15 cellular contexts compared by ENCODE assay signal in genomic region chr14:76376878-76377523, GRCh38. TPM values are rescaled to one million over a fixed set of nuclear protein-coding genes. Genes with fewer than 3 reads are reported as not detected.
DNase-seq lines count a peak whose midpoint lies in the region; ATAC-seq and TF ChIP-seq lines count a peak whose summit lies in the region.
"Had no signal": no experiment of that assay in that cellular context is flagged by ENCODE, and none has a peak within 500 bp of the region (broad histone marks: within the 10 kb centered on the region; RNA-seq: fewer than 3 reads in every experiment).

No MANE protein-coding gene starts in this region.

- peaks cover 95% of the 10 kb centered on the region for H3K27me3 Mint-ChIP-seq in endodermal cell (ENCODE audit: insufficient read depth)

- H3K27ac Mint-ChIP-seq in endodermal cell: no peak overlapping the region
- H3K27ac Mint-ChIP-seq: activated CD8-positive, alpha-beta memory T cell treated with anti-CD3 and anti-CD28 coated beads, Interleukin-2, amount 10 ng/mL, durations not matched to agents 7 days and 5 days had no signal

- peaks cover 95% of the 10 kb centered on the region for H3K27me3 ChIP-seq in HUES48 (ENCODE audit: control insufficient read depth, insufficient read depth, low read length)
- peaks cover 94% of the 10 kb centered on the region for H3K27me3 ChIP-seq in endodermal cell (ENCODE audit: control insufficient read depth, insufficient read depth, low read length, poor library complexity, severe bottlenecking)
- peaks cover 68% of the 10 kb centered on the region for H3K27me3 ChIP-seq in neural cell (ENCODE audit: insufficient read depth, low read depth, low read length)

- no peaks in the 10 kb centered on the region for H3K9me3 Mint-ChIP-seq in endodermal cell

- H2AFZ ChIP-seq in neural cell (ENCODE audit: low read depth, low read length): no peak overlapping the region

- no peaks in the 10 kb centered on the region for H3K9me2 ChIP-seq in neural cell (ENCODE audit: insufficient read depth, low read length)

- H3K36me3 ChIP-seq in HUES48 (ENCODE audit: control insufficient read depth, insufficient read depth, low read length): no peaks in the 10 kb centered on the region
- H3K36me3 ChIP-seq in endodermal cell (ENCODE audit: control insufficient read depth, insufficient read depth, low read length): no peaks in the 10 kb centered on the region
- no peaks in the 10 kb centered on the region for H3K36me3 ChIP-seq in neural cell (ENCODE audit: insufficient read depth, low read length)

- peaks cover 11% of the 10 kb centered on the region for H3K4me1 Mint-ChIP-seq in endodermal cell

- H3K79me2 ChIP-seq in neural cell (replicated peaks; ENCODE audit: insufficient read depth, low read length): no peaks in the 10 kb centered on the region

- H3K9me3 ChIP-seq in HUES48 (ENCODE audit: control insufficient read depth, insufficient read depth, low read length): no peaks in the 10 kb centered on the region
- no peaks in the 10 kb centered on the region for H3K9me3 ChIP-seq in endodermal cell (ENCODE audit: control insufficient read depth, low read length)
- no peaks in the 10 kb centered on the region for H3K9me3 ChIP-seq in neural cell (ENCODE audit: low read length)

- TF ChIP-seq EP300 in neural cell (conservative IDR thresholded peaks at IDR 0.05; ENCODE audit: poor library complexity, severe bottlenecking): no peak

- no peaks in the 10 kb centered on the region for H3F3A ChIP-seq in neural cell (ENCODE audit: insufficient read depth, low read length, poor library complexity, severe bottlenecking)

- H3K9ac ChIP-seq in HUES48 (ENCODE audit: low read depth, low read length) (no peak overlapping the region), endodermal cell (ENCODE audit: extremely low read depth, low read length, poor library complexity, severe bottlenecking) (no peak overlapping the region), neural cell (ENCODE audit: low read length) (no peak overlapping the region)

- 1% methylated on average over 17 to 73 of the region's 73 CpGs for WGBS in endodermal cell (ENCODE audit: insufficient coverage in 1 of 2, insufficient read length in 1 of 2), 2 experiments

- no peaks in the 10 kb centered on the region for H3K36me3 Mint-ChIP-seq in endodermal cell (ENCODE audit: low read depth)
- H3K36me3 Mint-ChIP-seq: activated CD8-positive, alpha-beta memory T cell treated with anti-CD3 and anti-CD28 coated beads, Interleukin-2, amount 10 ng/mL, durations not matched to agents 7 days and 5 days; naive B cell had no signal

- H3K4me3 Mint-ChIP-seq in endodermal cell: peak overlapping the region; percentile 62
- H3K4me3 Mint-ChIP-seq: activated CD8-positive, alpha-beta memory T cell treated with anti-CD3 and anti-CD28 coated beads, Interleukin-2, amount 10 ng/mL, durations not matched to agents 7 days and 5 days had no signal

- peaks cover 6% of the 10 kb centered on the region; the same call in 1 of the 2 replicates for H3K4me1 ChIP-seq in HUES48 (ENCODE audit: control insufficient read depth, insufficient read depth, low read length)
- peaks cover 4% of the 10 kb centered on the region for H3K4me1 ChIP-seq in endodermal cell (ENCODE audit: control insufficient read depth, insufficient read depth, low read length)

- TF ChIP-seq CTCF in endodermal cell (conservative IDR thresholded peaks at IDR 0.05) (no peak), neural cell (IDR thresholded peaks at IDR 0.05; ENCODE audit: poor library complexity, severe bottlenecking) (no peak)

- ATAC-seq in HG03039 (IDR thresholded peaks at IDR 0.05; ENCODE audit: unreplicated experiment): no peak
- ATAC-seq: activated CD8-positive, alpha-beta memory T cell treated with anti-CD3 and anti-CD28 coated beads, Interleukin-2, amount 10 ng/mL, durations not matched to agents 7 days and 5 days had no signal

- peak overlapping the region; percentile 14 for H3K4me2 ChIP-seq in neural cell (ENCODE audit: low read length)

- peak overlapping the region; percentile 73 for H3K4me3 ChIP-seq in HUES48 (ENCODE audit: low read depth, low read length)
- H3K4me3 ChIP-seq in endodermal cell (ENCODE audit: low read length): peak overlapping the region; percentile 83
- H3K4me3 ChIP-seq in neural cell (ENCODE audit: low read length): peak overlapping the region; percentile 66

- no peak overlapping the region for H3K27ac ChIP-seq in HUES48 (ENCODE audit: low read depth, low read length)
- no peak overlapping the region for H3K27ac ChIP-seq in endodermal cell (ENCODE audit: low read depth, low read length)
- no peak overlapping the region for H3K27ac ChIP-seq in neural cell (ENCODE audit: low read length)

- TF ChIP-seq RAD21 in neural cell (conservative IDR thresholded peaks at IDR 0.05): no peak

- peak; percentile 66 for DNase-seq in COLO668 (lab: John Stamatoyannopoulos, UW; ENCODE audit: unreplicated experiment)
- DNase-seq in endodermal cell: no peak
- no peak for DNase-seq in GM03348 (ENCODE audit: low spot score)
- no peak for DNase-seq in germinal center (ENCODE audit: low spot score)
- DNase-seq in NCI-H2107 (lab: John Stamatoyannopoulos, UW): no peak
- DNase-seq: activated CD8-positive, alpha-beta memory T cell treated with anti-CD3 and anti-CD28 coated beads, Interleukin-2, amount 10 ng/mL, durations not matched to agents 7 days and 5 days; GOT3; IMR-90; naive B cell; NCI-H2029 treated with DMSO at 0.1 percent for 48 hours; stimulated activated CD4-positive, alpha-beta T cell treated with anti-CD3 and anti-CD28 coated beads, Interleukin-15, amount 100 ng/mL, for 24 hours; T-helper 9 cell had no signal

- H4K20me1 ChIP-seq in neural cell (ENCODE audit: insufficient read depth): no peaks in the 10 kb centered on the region

TF ChIP-seq in neural cell, 6 proteins besides CTCF, POLR2A, EP300 and RAD21:
- no peak for TF ChIP-seq REST (IDR thresholded peaks at IDR 0.05; ENCODE audit: borderline replicate concordance)
- TF ChIP-seq TAF1 (IDR thresholded peaks at IDR 0.05; ENCODE audit: low read depth): no peak
- no peak for TF ChIP-seq POLR2AphosphoS5 (IDR thresholded peaks at IDR 0.05)
- TF ChIP-seq SMC3 (conservative IDR thresholded peaks at IDR 0.05; ENCODE audit: poor library complexity): no peak
- no peak for TF ChIP-seq MXI1 (conservative IDR thresholded peaks at IDR 0.05; ENCODE audit: poor library complexity, severe bottlenecking)
- peak; percentile 69 for TF ChIP-seq EZH2 (IDR thresholded peaks at IDR 0.05; ENCODE audit: borderline replicate concordance, insufficient read depth, low read length, poor library complexity, severe bottlenecking)

RNA-seq across cellular contexts. Expression of gene ESRRB, which starts 1.1 kb away (rescaled TPM):
- 1 to 10 TPM; 1.1 to 1.2 TPM for total RNA-seq in endodermal cell
- 1.0 TPM for polyA plus RNA-seq in endodermal cell (2013, experiment 1 of 2)
- 0.79 TPM for polyA plus RNA-seq in endodermal cell (2013, experiment 2 of 2)
- 0.59 and 1.9 TPM in 2 replicates for polyA plus RNA-seq in neural cell
- polyA minus RNA-seq in neural cell: 1.0 and 1.2 TPM in 2 replicates
- total RNA-seq: activated CD8-positive, alpha-beta memory T cell treated with anti-CD3 and anti-CD28 coated beads, Interleukin-2, amount 10 ng/mL, durations not matched to agents 7 days and 5 days; IMR-90 had no signal
- polyA plus RNA-seq: IMR-90 had no signal
